ENCODE assay signal across 8 cellular contexts in the genomic region with DNA sequence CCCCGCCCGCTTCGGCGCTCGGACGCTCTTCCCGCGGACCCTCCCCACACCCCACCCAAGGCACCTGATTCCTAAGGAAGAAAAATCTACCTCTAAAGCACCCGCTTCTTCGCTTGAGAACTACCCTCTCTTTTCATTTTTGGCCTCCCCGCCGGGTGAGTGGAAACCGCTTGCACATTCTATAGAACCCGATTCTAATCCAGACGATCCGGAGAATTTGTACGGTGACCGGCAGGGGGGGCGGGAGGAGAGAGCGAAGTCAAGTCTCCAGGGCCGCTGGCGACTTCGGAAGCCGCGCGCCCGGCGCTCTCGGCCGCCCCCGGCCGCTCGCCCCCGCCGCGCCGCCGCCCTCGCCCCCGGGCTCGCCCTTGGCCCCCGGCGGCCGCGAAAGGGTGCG. TPM values are rescaled to one million over a fixed set of nuclear protein-coding genes. Genes with fewer than 3 reads are reported as not detected.
A peak's percentile ranks its signal among the peaks of the same experiment; 100 is the strongest.
DNase-seq lines count a peak whose midpoint lies in the region; ATAC-seq, FAIRE-seq and TF ChIP-seq lines count a peak whose summit lies in the region.

A gene (plus strand): TSS at position 262 of the 397 bp plus-strand sequence. CDS start 221 bp downstream, outside the sequence.

- TF ChIP-seq CTCF in chondrocyte (IDR thresholded peaks at IDR 0.05) (peak; percentile 73), kidney epithelial cell (IDR thresholded peaks at IDR 0.05; ENCODE audit: insufficient read depth, low read length, poor library complexity, severe bottlenecking) (peak; percentile 36), smooth muscle cell (IDR thresholded peaks at IDR 0.05; ENCODE audit: borderline replicate concordance, insufficient read depth, poor library complexity, severe bottlenecking) (peak; percentile 30)

- H3K4me1 Mint-ChIP-seq in chondrocyte (ENCODE audit: low read depth) = peaks cover 38% of the 10 kb centered on the region

- DNase-seq in 8988T (peak; percentile 66), H54 (ENCODE audit: insufficient read length, low spot score) (peak; percentile 48), SK-N-DZ (ENCODE audit: low spot score) (peak; percentile 68), chondrocyte (ENCODE audit: low spot score) (no peak), kidney epithelial cell (ENCODE audit: low read depth) (no peak), smooth muscle cell (lab: John Stamatoyannopoulos, UW; ENCODE audit: unreplicated experiment) (peak; percentile 29), DMS153 (lab: John Stamatoyannopoulos, UW) (no peak)

- H3K27ac Mint-ChIP-seq in chondrocyte (ENCODE audit: unreplicated experiment) = peak within 1 kb of the TSS; percentile 75

- peak within 1 kb of the TSS; percentile 99 for H2AFZ ChIP-seq in smooth muscle cell (ENCODE audit: low read depth)

- no peaks in the 10 kb centered on the region for H4K20me1 ChIP-seq in smooth muscle cell (ENCODE audit: low read depth)

- H3K4me1 ChIP-seq in smooth muscle cell (ENCODE audit: low read depth) = no peaks in the 10 kb centered on the region

- FAIRE-seq in H54 (lab: Jason Lieb, UNC) = no peak

- WGBS in smooth muscle cell (ENCODE audit: low lambda C conversion rate) = under 1% methylated on average over 14 of the region's 46 CpGs

- TF ChIP-seq POLR2A in H54 (IDR thresholded peaks at IDR 0.05; ENCODE audit: low read depth, low read length) = no peak

- H3K4me3 ChIP-seq in kidney epithelial cell (ENCODE audit: low read depth, low read length) = peak within 1 kb of the TSS; percentile 77
- H3K4me3 ChIP-seq in smooth muscle cell = peak within 1 kb of the TSS; percentile 57

- H3K4me3 Mint-ChIP-seq in chondrocyte (ENCODE audit: unreplicated experiment) = peak within 1 kb of the TSS; percentile 96

- no peak for ATAC-seq in HG02610 (IDR thresholded peaks at IDR 0.05; ENCODE audit: unreplicated experiment)

- peak within 1 kb of the TSS; percentile 90 for H3K4me2 ChIP-seq in smooth muscle cell

- no peaks in the 10 kb centered on the region for H3K79me2 ChIP-seq in smooth muscle cell (ENCODE audit: low read depth)

- H3K9ac ChIP-seq in smooth muscle cell (ENCODE audit: low read depth) = peak within 1 kb of the TSS; percentile 66

- no peaks in the 10 kb centered on the region for H3F3A ChIP-seq in smooth muscle cell (ENCODE audit: low read depth)

- H3K27me3 ChIP-seq in kidney epithelial cell (ENCODE audit: control insufficient read depth, insufficient read depth, low read length) = peaks cover 4% of the 10 kb centered on the region
- H3K27me3 ChIP-seq in smooth muscle cell (ENCODE audit: low read depth) = no peaks in the 10 kb centered on the region

- H3K9me3 ChIP-seq in smooth muscle cell (replicated peaks; ENCODE audit: low read depth) = no peaks in the 10 kb centered on the region

- peaks cover 9% of the 10 kb centered on the region for H3K36me3 Mint-ChIP-seq in chondrocyte (ENCODE audit: low read depth)

- H3K36me3 ChIP-seq in kidney epithelial cell (ENCODE audit: control insufficient read depth, insufficient read depth, low read length) (no peaks in the 10 kb centered on the region), smooth muscle cell (ENCODE audit: low read depth) (no peaks in the 10 kb centered on the region)

- no peaks in the 10 kb centered on the region for H3K9me3 Mint-ChIP-seq in chondrocyte (ENCODE audit: low read depth)

- no peak within 1 kb of the TSS for H3K27ac ChIP-seq in smooth muscle cell (ENCODE audit: low read depth)

- no peaks in the 10 kb centered on the region for H3K27me3 Mint-ChIP-seq in chondrocyte (ENCODE audit: low read depth)

RNA-seq across cellular contexts. Expression of the gene that starts here (rescaled TPM):
- 21.8 and 22.4 TPM in 2 replicates for polyA plus RNA-seq in SK-N-DZ (2014; cell fraction: cytosol; rRNA removed)
- 18.7 and 21.4 TPM in 2 replicates for polyA plus RNA-seq in SK-N-DZ (2014; cell fraction: nucleus; rRNA removed)
- 10.1 to 13.1 TPM (median 10.8 TPM) in 3 replicates for total RNA-seq in chondrocyte
- total RNA-seq in kidney epithelial cell = 3.1 and 4.2 TPM in 2 replicates
- total RNA-seq in smooth muscle cell = 6.2 TPM in 2 replicates
- 3.1 and 5.8 TPM in 2 replicates for polyA plus RNA-seq in smooth muscle cell

Comparison
In these comparisons a context has a peak if more than half of its experiments do, and no peak if none do; other contexts are left out.
1. DNase-seq: peak in 8988T (single experiment), H54 (single experiment), SK-N-DZ (single experiment) and smooth muscle cell (single experiment); none in chondrocyte (single experiment), kidney epithelial cell (single experiment) and DMS153 (single experiment).
2. Peak in every context shown above with its lines, with median percentiles within 50 percentile points of each other: CTCF ChIP-seq.